ENCODE assay signal across 32 cellular contexts in genomic region chr12:9827209-9827888, GRCh38. TPM values are rescaled to one million over a fixed set of nuclear protein-coding genes. Genes with fewer than 3 reads are reported as not detected.
"Had no signal": no experiment of that assay in that cellular context is flagged by ENCODE, and none has a peak within 500 bp of the region (broad histone marks: within the 10 kb centered on the region; RNA-seq: fewer than 3 reads in every experiment).

KLRF1 (plus strand) TSS chr12:9827481; CDS start chr12:9827545, 64 bp downstream.

- FAIRE-seq: frontal cortex, small intestine had no signal

- ATAC-seq: activated T-helper 17 cell treated with anti-CD3 and anti-CD28 coated beads, Interleukin-2, amount 50 U/mL, for 72 hours; body of pancreas; left ventricle myocardium superior; psoas muscle; stimulated activated memory B cell treated with anti-CD40 and anti-IgM and Interleukin-4, amounts not matched to agents 10 μg/mL and 1 μg/mL and 100 μg/mL, for 72 hours; T-helper 17 cell had no signal

- H3K27ac Mint-ChIP-seq: activated CD4-positive, alpha-beta memory T cell treated with anti-CD3 and anti-CD28 coated beads for 36 hours; activated CD4-positive, alpha-beta T cell treated with anti-CD3 and anti-CD28 coated beads, Interleukin-2, amount 10 ng/mL, durations not matched to agents 24 days and 14 days; activated T-helper 17 cell treated with anti-CD3 and anti-CD28 coated beads, Interleukin-2, amount 50 U/mL, for 72 hours; neural progenitor cell; stimulated activated memory B cell treated with anti-CD40 and anti-IgM and Interleukin-4, amounts not matched to agents 10 μg/mL and 1 μg/mL and 100 μg/mL, for 72 hours; T-helper 17 cell had no signal

- DNase-seq: activated CD4-positive, alpha-beta memory T cell treated with anti-CD3 and anti-CD28 coated beads for 36 hours; activated CD4-positive, alpha-beta T cell treated with anti-CD3 and anti-CD28 coated beads, Interleukin-2, amount 10 ng/mL, durations not matched to agents 24 days and 14 days; activated CD4-positive, CD25-positive, alpha-beta regulatory T cell treated with anti-CD3 and anti-CD28 coated beads, Interleukin-2, amount 50 U/mL, for 72 hours; activated CD8-positive, alpha-beta memory T cell treated with anti-CD3 and anti-CD28 coated beads, Interleukin-2, amount 50 U/mL, for 4 hours; activated gamma-delta T cell treated with Interleukin-2 at 50 U/mL for 16 hours; activated naive CD4-positive, alpha-beta T cell treated with anti-CD3 and anti-CD28 coated beads, Interleukin-2, amount 50 U/mL, for 16 hours; activated T-cell treated with anti-CD3 and anti-CD28 coated beads, Interleukin-2, amount 50 U/mL, for 1 hour; adrenal gland; aorta; body of pancreas; cerebellar nuclear complex; colonic mucosa; effector CD8-positive, alpha-beta T cell; islet precursor cell; left ventricle myocardium superior; mammary epithelial cell; naive B cell; occipital lobe; psoas muscle; sigmoid colon; small intestine; stimulated activated CD4-positive, alpha-beta T cell treated with anti-CD3 and anti-CD28 coated beads, Interleukin-4, amount 100 ng/mL, for 24 hours; T-helper 17 cell; T1000 had no signal

- H3K36me3 Mint-ChIP-seq: activated CD4-positive, alpha-beta memory T cell treated with anti-CD3 and anti-CD28 coated beads for 36 hours; naive B cell; neural progenitor cell had no signal

- H3K9me3 Mint-ChIP-seq: activated CD4-positive, alpha-beta memory T cell treated with anti-CD3 and anti-CD28 coated beads for 36 hours; neural progenitor cell had no signal

- H3K4me1 Mint-ChIP-seq: activated CD4-positive, alpha-beta T cell treated with anti-CD3 and anti-CD28 coated beads, Interleukin-2, amount 10 ng/mL, durations not matched to agents 24 days and 14 days; activated T-helper 17 cell treated with anti-CD3 and anti-CD28 coated beads, Interleukin-2, amount 50 U/mL, for 72 hours; naive B cell; neural progenitor cell; stimulated activated memory B cell treated with anti-CD40 and anti-IgM and Interleukin-4, amounts not matched to agents 10 μg/mL and 1 μg/mL and 100 μg/mL, for 72 hours; T-helper 17 cell had no signal

- H3K4me3 Mint-ChIP-seq: activated CD4-positive, alpha-beta memory T cell treated with anti-CD3 and anti-CD28 coated beads for 36 hours; activated CD4-positive, alpha-beta T cell treated with anti-CD3 and anti-CD28 coated beads, Interleukin-2, amount 10 ng/mL, durations not matched to agents 24 days and 14 days; activated T-helper 17 cell treated with anti-CD3 and anti-CD28 coated beads, Interleukin-2, amount 50 U/mL, for 72 hours; naive B cell; neural progenitor cell; stimulated activated memory B cell treated with anti-CD40 and anti-IgM and Interleukin-4, amounts not matched to agents 10 μg/mL and 1 μg/mL and 100 μg/mL, for 72 hours; T-helper 17 cell had no signal

RNA-seq across cellular contexts. Expression of gene KLRF1, which starts in this region (rescaled TPM):
- total RNA-seq: activated CD4-positive, alpha-beta memory T cell treated with anti-CD3 and anti-CD28 coated beads for 36 hours; activated CD4-positive, alpha-beta T cell treated with anti-CD3 and anti-CD28 coated beads, Interleukin-2, amount 10 ng/mL, durations not matched to agents 24 days and 14 days; activated CD8-positive, alpha-beta memory T cell treated with anti-CD3 and anti-CD28 coated beads for 36 hours; activated T-helper 17 cell treated with anti-CD3 and anti-CD28 coated beads, Interleukin-2, amount 50 U/mL, for 72 hours; body of pancreas; dermis microvascular lymphatic vessel endothelial cell; epithelial cell of proximal tubule; frontal cortex; mammary epithelial cell; temporal lobe had no signal
- polyA plus RNA-seq: aorta, mammary epithelial cell had no signal
